Comparison of ENCODE assay signal across 24 cellular contexts in the genomic region with DNA sequence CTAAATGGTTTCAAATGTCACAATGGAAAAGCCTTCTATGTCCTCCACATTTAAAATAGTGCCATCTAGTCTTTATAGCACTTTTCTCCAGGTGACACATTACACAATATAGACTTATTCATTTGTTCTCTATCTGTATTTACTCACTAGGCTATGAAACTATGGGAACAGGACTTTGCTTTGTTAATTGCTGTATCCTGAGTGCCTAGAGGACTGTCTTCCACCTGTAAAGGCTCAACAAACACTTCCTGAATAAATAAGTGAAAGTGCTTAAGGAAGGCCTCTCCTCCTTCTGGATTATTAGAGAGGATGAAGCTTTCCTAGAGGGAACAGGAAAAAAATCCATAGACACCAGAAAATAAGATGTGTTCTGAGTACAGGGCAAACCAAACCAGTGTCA.
"Had no signal": no experiment of that assay in that cellular context is flagged by ENCODE, and none has a peak within 500 bp of the region (broad histone marks: within the 10 kb centered on the region; RNA-seq: fewer than 3 reads in every experiment).

No MANE protein-coding gene starts in this region.

- H3K4me3 Mint-ChIP-seq: activated CD4-positive, alpha-beta T cell treated with anti-CD3 and anti-CD28 coated beads, Interleukin-2, amount 10 ng/mL, durations not matched to agents 24 days and 14 days; activated naive CD8-positive, alpha-beta T cell treated with anti-CD3 and anti-CD28 coated beads, Interleukin-2, amount 10 ng/mL, durations not matched to agents 7 days and 5 days; activated T-helper 1 cell treated with anti-CD3 and anti-CD28 coated beads, Interleukin-12 subunit alpha, Interleukin-12 subunit beta, Interleukin-2, Interleukin-4 antibody, amounts not matched to agents 30 ng/mL and 10 ng/mL and 1 ng/mL, durations not matched to agents 14 hours and 24 hours and 36 hours; brain; memory B cell; natural killer cell; stimulated activated naive CD8-positive, alpha-beta T cell treated with anti-CD3 and anti-CD28 coated beads, Interleukin-15, Interleukin-2, amounts not matched to agents 100 ng/mL and 50 ng/mL, for 24 hours; T-helper 2 cell treated with Interferon-gamma antibody and Interleukin-4, amounts not matched to agents 5 μg/mL and 100 μg/mL, for 36 hours had no signal

- H3K36me3 Mint-ChIP-seq: brain, natural killer cell had no signal

- DNase-seq: activated CD4-positive, alpha-beta T cell treated with anti-CD3 and anti-CD28 coated beads, Interleukin-2, amount 10 ng/mL, durations not matched to agents 24 days and 14 days; activated CD4-positive, CD25-positive, alpha-beta regulatory T cell; activated naive CD8-positive, alpha-beta T cell treated with anti-CD3 and anti-CD28 coated beads, Interleukin-2, amount 10 ng/mL, durations not matched to agents 7 days and 5 days; central memory CD4-positive, alpha-beta T cell; cortex of kidney; effector CD4-positive, alpha-beta T cell; hippocampal formation; left ventricle myocardium inferior; natural killer cell; nucleus accumbens; right cardiac atrium; stimulated activated CD4-positive, alpha-beta T cell treated with anti-CD3 and anti-CD28 coated beads, Interleukin-4, amount 100 ng/mL, for 4 hours; stimulated activated CD8-positive, alpha-beta memory T cell treated with anti-CD3 and anti-CD28 coated beads, Interleukin-4, amount 100 ng/mL, for 48 hours; testis; upper lobe of right lung had no signal

- H3K27me3 ChIP-seq: esophagus muscularis mucosa, testis, upper lobe of right lung had no signal

- H3K4me1 ChIP-seq: esophagus muscularis mucosa, left ventricle myocardium inferior, testis, upper lobe of right lung had no signal

- H3K27ac Mint-ChIP-seq: activated CD4-positive, alpha-beta T cell treated with anti-CD3 and anti-CD28 coated beads, Interleukin-2, amount 10 ng/mL, durations not matched to agents 24 days and 14 days; activated naive CD8-positive, alpha-beta T cell treated with anti-CD3 and anti-CD28 coated beads, Interleukin-2, amount 10 ng/mL, durations not matched to agents 7 days and 5 days; activated T-helper 1 cell treated with anti-CD3 and anti-CD28 coated beads, Interleukin-12 subunit alpha, Interleukin-12 subunit beta, Interleukin-2, Interleukin-4 antibody, amounts not matched to agents 30 ng/mL and 10 ng/mL and 1 ng/mL, durations not matched to agents 14 hours and 24 hours and 36 hours; brain; memory B cell; natural killer cell; progenitor cell of endocrine pancreas; stimulated activated naive CD8-positive, alpha-beta T cell treated with anti-CD3 and anti-CD28 coated beads, Interleukin-15, Interleukin-2, amounts not matched to agents 100 ng/mL and 50 ng/mL, for 24 hours; T-helper 2 cell treated with Interferon-gamma antibody and Interleukin-4, amounts not matched to agents 5 μg/mL and 100 μg/mL, for 36 hours had no signal

- FAIRE-seq: keratinocyte had no signal

- H3K27me3 Mint-ChIP-seq: activated CD4-positive, alpha-beta T cell treated with anti-CD3 and anti-CD28 coated beads, Interleukin-2, amount 10 ng/mL, durations not matched to agents 24 days and 14 days; activated naive CD8-positive, alpha-beta T cell treated with anti-CD3 and anti-CD28 coated beads, Interleukin-2, amount 10 ng/mL, durations not matched to agents 7 days and 5 days; brain; memory B cell; progenitor cell of endocrine pancreas; stimulated activated naive CD8-positive, alpha-beta T cell treated with anti-CD3 and anti-CD28 coated beads, Interleukin-15, Interleukin-2, amounts not matched to agents 100 ng/mL and 50 ng/mL, for 24 hours had no signal

- H3K9me3 ChIP-seq: esophagus muscularis mucosa, left ventricle myocardium inferior, testis, upper lobe of right lung had no signal

- H3K9me3 Mint-ChIP-seq: activated T-helper 1 cell treated with anti-CD3 and anti-CD28 coated beads, Interleukin-12 subunit alpha, Interleukin-12 subunit beta, Interleukin-2, Interleukin-4 antibody, amounts not matched to agents 30 ng/mL and 10 ng/mL and 1 ng/mL, durations not matched to agents 14 hours and 24 hours and 36 hours; memory B cell; stimulated activated naive CD8-positive, alpha-beta T cell treated with anti-CD3 and anti-CD28 coated beads, Interleukin-15, Interleukin-2, amounts not matched to agents 100 ng/mL and 50 ng/mL, for 24 hours; T-helper 2 cell treated with Interferon-gamma antibody and Interleukin-4, amounts not matched to agents 5 μg/mL and 100 μg/mL, for 36 hours had no signal

- H3K36me3 ChIP-seq: esophagus muscularis mucosa, upper lobe of right lung had no signal

- H3K4me3 ChIP-seq: esophagus muscularis mucosa, left ventricle myocardium inferior, smooth muscle cell, testis, upper lobe of right lung had no signal

- H3K4me1 Mint-ChIP-seq: activated CD4-positive, alpha-beta T cell treated with anti-CD3 and anti-CD28 coated beads, Interleukin-2, amount 10 ng/mL, durations not matched to agents 24 days and 14 days; activated naive CD8-positive, alpha-beta T cell treated with anti-CD3 and anti-CD28 coated beads, Interleukin-2, amount 10 ng/mL, durations not matched to agents 7 days and 5 days; brain; memory B cell; natural killer cell had no signal

- H3K27ac ChIP-seq: esophagus muscularis mucosa, left ventricle myocardium inferior, testis, upper lobe of right lung had no signal

- H3K4me2 ChIP-seq: smooth muscle cell had no signal
